1 cellular context compared by ENCODE assay signal in the genomic region with DNA sequence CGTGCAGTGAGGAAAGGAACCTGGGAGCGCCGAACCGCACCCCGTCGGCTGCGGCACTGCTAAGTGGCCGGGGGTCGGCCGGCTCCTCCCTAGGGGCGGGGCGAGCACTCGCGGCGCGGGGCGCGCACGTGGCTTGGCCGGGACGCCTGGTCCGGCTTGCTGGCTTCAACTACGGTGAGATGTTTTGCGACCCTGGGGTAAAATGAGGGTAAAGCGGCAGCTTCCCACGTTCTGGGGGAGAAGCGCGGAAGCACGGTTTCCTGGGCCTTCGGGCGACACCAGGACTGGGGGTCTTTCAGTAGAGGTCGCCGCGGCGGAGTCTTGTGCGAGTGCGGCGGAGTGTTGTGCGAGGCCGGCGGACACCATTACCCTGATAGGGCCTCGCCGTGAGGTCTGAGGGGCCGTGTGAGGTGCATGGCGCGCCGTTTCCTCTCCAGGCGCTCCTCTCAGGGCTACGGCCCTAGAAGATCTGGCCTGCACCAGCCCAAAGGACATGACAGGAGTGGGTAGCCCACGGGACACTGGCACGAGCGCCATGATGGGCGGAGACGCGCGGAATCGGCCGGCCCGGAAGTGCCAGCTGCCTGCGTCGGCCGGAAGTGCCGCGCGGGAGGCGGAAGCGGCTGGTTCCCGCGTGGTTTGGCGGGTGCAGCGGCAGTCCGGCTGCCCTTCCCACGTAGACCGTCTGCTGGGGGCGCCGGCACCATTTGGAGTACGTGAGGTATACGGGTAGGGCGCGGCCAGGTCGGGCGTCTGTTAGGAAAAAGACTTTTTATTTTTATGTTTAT.
TF ChIP-seq lines count a peak whose summit lies in the region.

A gene with protein sequence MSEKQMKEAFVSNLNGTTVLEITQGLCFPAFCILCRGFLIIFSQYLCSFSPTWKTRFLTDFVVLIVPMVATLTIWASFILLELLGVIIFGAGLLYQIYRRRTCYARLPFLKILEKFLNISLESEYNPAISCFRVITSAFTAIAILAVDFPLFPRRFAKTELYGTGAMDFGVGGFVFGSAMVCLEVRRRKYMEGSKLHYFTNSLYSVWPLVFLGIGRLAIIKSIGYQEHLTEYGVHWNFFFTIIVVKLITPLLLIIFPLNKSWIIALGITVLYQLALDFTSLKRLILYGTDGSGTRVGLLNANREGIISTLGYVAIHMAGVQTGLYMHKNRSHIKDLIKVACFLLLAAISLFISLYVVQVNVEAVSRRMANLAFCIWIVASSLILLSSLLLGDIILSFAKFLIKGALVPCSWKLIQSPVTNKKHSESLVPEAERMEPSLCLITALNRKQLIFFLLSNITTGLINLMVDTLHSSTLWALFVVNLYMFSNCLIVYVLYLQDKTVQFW (plus strand): TSS at position 107 of the 788 bp plus-strand sequence. CDS start 2,115 bp downstream, outside the sequence.

TF ChIP-seq in WTC11, 78 proteins besides CTCF, POLR2A, EP300 and RAD21 (continued from another document and continues in another):
- TF ChIP-seq, protein P1, sequence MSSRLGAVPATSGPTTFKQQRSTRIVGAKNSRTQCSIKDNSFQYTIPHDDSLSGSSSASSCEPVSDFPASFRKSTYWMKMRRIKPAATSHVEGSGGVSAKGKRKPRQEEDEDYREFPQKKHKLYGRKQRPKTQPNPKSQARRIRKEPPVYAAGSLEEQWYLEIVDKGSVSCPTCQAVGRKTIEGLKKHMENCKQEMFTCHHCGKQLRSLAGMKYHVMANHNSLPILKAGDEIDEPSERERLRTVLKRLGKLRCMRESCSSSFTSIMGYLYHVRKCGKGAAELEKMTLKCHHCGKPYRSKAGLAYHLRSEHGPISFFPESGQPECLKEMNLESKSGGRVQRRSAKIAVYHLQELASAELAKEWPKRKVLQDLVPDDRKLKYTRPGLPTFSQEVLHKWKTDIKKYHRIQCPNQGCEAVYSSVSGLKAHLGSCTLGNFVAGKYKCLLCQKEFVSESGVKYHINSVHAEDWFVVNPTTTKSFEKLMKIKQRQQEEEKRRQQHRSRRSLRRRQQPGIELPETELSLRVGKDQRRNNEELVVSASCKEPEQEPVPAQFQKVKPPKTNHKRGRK (CRISPR knock-in tag; IDR thresholded peaks at IDR 0.05; ENCODE audit: borderline replicate concordance): 0 out of 2 replicates have a peak, but pooled peaks have one; percentile 32
- no peak for TF ChIP-seq NR3C1 (CRISPR knock-in tag; conservative IDR thresholded peaks at IDR 0.05; ENCODE audit: low read depth)
- 0 out of 2 replicates have a peak, but pooled peaks have one; percentile 79 for TF ChIP-seq IRF2 (CRISPR knock-in tag; IDR thresholded peaks at IDR 0.05; ENCODE audit: borderline replicate concordance, low read depth)
- no peak for TF ChIP-seq MXD4 (CRISPR knock-in tag; IDR thresholded peaks at IDR 0.05; ENCODE audit: borderline replicate concordance)
- TF ChIP-seq, protein P2, sequence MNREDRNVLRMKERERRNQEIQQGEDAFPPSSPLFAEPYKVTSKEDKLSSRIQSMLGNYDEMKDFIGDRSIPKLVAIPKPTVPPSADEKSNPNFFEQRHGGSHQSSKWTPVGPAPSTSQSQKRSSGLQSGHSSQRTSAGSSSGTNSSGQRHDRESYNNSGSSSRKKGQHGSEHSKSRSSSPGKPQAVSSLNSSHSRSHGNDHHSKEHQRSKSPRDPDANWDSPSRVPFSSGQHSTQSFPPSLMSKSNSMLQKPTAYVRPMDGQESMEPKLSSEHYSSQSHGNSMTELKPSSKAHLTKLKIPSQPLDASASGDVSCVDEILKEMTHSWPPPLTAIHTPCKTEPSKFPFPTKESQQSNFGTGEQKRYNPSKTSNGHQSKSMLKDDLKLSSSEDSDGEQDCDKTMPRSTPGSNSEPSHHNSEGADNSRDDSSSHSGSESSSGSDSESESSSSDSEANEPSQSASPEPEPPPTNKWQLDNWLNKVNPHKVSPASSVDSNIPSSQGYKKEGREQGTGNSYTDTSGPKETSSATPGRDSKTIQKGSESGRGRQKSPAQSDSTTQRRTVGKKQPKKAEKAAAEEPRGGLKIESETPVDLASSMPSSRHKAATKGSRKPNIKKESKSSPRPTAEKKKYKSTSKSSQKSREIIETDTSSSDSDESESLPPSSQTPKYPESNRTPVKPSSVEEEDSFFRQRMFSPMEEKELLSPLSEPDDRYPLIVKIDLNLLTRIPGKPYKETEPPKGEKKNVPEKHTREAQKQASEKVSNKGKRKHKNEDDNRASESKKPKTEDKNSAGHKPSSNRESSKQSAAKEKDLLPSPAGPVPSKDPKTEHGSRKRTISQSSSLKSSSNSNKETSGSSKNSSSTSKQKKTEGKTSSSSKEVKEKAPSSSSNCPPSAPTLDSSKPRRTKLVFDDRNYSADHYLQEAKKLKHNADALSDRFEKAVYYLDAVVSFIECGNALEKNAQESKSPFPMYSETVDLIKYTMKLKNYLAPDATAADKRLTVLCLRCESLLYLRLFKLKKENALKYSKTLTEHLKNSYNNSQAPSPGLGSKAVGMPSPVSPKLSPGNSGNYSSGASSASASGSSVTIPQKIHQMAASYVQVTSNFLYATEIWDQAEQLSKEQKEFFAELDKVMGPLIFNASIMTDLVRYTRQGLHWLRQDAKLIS (CRISPR knock-in tag; IDR thresholded peaks at IDR 0.05; ENCODE audit: borderline replicate concordance): no peak
- TF ChIP-seq HMGA2 (CRISPR knock-in tag; IDR thresholded peaks at IDR 0.05): no peak
- no peak for TF ChIP-seq PRRX2 (CRISPR knock-in tag; IDR thresholded peaks at IDR 0.05)
- TF ChIP-seq FOXK1 (CRISPR knock-in tag; IDR thresholded peaks at IDR 0.05): peak; percentile 75
- TF ChIP-seq GRHL2 (CRISPR knock-in tag; IDR thresholded peaks at IDR 0.05; ENCODE audit: insufficient replicate concordance, severe bottlenecking): no peak
- no peak for TF ChIP-seq EMX1 (CRISPR knock-in tag; IDR thresholded peaks at IDR 0.05)
- TF ChIP-seq ZBTB21 (CRISPR knock-in tag; IDR thresholded peaks at IDR 0.05; ENCODE audit: borderline replicate concordance): 0 out of 2 replicates have a peak, but pooled peaks have one; percentile 57
- TF ChIP-seq TEAD4 (CRISPR knock-in tag; IDR thresholded peaks at IDR 0.05): 0 out of 2 replicates have a peak, but pooled peaks have one; percentile 35
- TF ChIP-seq, protein P3, sequence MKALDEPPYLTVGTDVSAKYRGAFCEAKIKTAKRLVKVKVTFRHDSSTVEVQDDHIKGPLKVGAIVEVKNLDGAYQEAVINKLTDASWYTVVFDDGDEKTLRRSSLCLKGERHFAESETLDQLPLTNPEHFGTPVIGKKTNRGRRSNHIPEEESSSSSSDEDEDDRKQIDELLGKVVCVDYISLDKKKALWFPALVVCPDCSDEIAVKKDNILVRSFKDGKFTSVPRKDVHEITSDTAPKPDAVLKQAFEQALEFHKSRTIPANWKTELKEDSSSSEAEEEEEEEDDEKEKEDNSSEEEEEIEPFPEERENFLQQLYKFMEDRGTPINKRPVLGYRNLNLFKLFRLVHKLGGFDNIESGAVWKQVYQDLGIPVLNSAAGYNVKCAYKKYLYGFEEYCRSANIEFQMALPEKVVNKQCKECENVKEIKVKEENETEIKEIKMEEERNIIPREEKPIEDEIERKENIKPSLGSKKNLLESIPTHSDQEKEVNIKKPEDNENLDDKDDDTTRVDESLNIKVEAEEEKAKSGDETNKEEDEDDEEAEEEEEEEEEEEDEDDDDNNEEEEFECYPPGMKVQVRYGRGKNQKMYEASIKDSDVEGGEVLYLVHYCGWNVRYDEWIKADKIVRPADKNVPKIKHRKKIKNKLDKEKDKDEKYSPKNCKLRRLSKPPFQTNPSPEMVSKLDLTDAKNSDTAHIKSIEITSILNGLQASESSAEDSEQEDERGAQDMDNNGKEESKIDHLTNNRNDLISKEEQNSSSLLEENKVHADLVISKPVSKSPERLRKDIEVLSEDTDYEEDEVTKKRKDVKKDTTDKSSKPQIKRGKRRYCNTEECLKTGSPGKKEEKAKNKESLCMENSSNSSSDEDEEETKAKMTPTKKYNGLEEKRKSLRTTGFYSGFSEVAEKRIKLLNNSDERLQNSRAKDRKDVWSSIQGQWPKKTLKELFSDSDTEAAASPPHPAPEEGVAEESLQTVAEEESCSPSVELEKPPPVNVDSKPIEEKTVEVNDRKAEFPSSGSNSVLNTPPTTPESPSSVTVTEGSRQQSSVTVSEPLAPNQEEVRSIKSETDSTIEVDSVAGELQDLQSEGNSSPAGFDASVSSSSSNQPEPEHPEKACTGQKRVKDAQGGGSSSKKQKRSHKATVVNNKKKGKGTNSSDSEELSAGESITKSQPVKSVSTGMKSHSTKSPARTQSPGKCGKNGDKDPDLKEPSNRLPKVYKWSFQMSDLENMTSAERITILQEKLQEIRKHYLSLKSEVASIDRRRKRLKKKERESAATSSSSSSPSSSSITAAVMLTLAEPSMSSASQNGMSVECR (CRISPR knock-in tag; IDR thresholded peaks at IDR 0.05; ENCODE audit: borderline replicate concordance): peak; percentile 93
- TF ChIP-seq CREB1 (CRISPR knock-in tag; IDR thresholded peaks at IDR 0.05): peak; percentile 29; the same call in 1 of the 2 replicates
- TF ChIP-seq, protein P4, sequence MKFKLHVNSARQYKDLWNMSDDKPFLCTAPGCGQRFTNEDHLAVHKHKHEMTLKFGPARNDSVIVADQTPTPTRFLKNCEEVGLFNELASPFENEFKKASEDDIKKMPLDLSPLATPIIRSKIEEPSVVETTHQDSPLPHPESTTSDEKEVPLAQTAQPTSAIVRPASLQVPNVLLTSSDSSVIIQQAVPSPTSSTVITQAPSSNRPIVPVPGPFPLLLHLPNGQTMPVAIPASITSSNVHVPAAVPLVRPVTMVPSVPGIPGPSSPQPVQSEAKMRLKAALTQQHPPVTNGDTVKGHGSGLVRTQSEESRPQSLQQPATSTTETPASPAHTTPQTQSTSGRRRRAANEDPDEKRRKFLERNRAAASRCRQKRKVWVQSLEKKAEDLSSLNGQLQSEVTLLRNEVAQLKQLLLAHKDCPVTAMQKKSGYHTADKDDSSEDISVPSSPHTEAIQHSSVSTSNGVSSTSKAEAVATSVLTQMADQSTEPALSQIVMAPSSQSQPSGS (CRISPR knock-in tag; IDR thresholded peaks at IDR 0.05; ENCODE audit: borderline replicate concordance, low read depth): no peak
- TF ChIP-seq SOX15 (CRISPR knock-in tag; IDR thresholded peaks at IDR 0.05): no peak
- TF ChIP-seq ZNF219 (CRISPR knock-in tag; IDR thresholded peaks at IDR 0.05; ENCODE audit: borderline replicate concordance): peak; percentile 90; the same call in 1 of the 2 replicates
- TF ChIP-seq ZNF121 (CRISPR knock-in tag; IDR thresholded peaks at IDR 0.05): no peak
- 0 out of 2 replicates have a peak, but pooled peaks have one; percentile 17 for TF ChIP-seq ZNF416 (CRISPR knock-in tag; IDR thresholded peaks at IDR 0.05)
- 0 out of 2 replicates have a peak, but pooled peaks have one; percentile 18 for TF ChIP-seq SMAD4 (CRISPR knock-in tag; IDR thresholded peaks at IDR 0.05)
- TF ChIP-seq ELF4 (CRISPR knock-in tag; IDR thresholded peaks at IDR 0.05; ENCODE audit: low read depth): 0 out of 2 replicates have a peak, but pooled peaks have one; percentile 17
- TF ChIP-seq, protein P5, sequence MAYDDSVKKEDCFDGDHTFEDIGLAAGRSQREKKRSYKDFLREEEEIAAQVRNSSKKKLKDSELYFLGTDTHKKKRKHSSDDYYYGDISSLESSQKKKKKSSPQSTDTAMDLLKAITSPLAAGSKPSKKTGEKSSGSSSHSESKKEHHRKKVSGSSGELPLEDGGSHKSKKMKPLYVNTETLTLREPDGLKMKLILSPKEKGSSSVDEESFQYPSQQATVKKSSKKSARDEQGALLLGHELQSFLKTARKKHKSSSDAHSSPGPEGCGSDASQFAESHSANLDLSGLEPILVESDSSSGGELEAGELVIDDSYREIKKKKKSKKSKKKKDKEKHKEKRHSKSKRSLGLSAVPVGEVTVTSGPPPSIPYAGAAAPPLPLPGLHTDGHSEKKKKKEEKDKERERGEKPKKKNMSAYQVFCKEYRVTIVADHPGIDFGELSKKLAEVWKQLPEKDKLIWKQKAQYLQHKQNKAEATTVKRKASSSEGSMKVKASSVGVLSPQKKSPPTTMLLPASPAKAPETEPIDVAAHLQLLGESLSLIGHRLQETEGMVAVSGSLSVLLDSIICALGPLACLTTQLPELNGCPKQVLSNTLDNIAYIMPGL (CRISPR knock-in tag; IDR thresholded peaks at IDR 0.05): no peak; the same call in 1 of the 2 replicates
- TF ChIP-seq, protein P6, sequence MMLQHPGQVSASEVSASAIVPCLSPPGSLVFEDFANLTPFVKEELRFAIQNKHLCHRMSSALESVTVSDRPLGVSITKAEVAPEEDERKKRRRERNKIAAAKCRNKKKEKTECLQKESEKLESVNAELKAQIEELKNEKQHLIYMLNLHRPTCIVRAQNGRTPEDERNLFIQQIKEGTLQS (CRISPR knock-in tag; conservative IDR thresholded peaks at IDR 0.05): peak; percentile 57; the same call in 1 of the 2 replicates
- TF ChIP-seq, protein P7, sequence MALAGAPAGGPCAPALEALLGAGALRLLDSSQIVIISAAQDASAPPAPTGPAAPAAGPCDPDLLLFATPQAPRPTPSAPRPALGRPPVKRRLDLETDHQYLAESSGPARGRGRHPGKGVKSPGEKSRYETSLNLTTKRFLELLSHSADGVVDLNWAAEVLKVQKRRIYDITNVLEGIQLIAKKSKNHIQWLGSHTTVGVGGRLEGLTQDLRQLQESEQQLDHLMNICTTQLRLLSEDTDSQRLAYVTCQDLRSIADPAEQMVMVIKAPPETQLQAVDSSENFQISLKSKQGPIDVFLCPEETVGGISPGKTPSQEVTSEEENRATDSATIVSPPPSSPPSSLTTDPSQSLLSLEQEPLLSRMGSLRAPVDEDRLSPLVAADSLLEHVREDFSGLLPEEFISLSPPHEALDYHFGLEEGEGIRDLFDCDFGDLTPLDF (CRISPR knock-in tag; IDR thresholded peaks at IDR 0.05): 0 out of 2 replicates have a peak, but pooled peaks have one; percentile 23
- TF ChIP-seq, protein P8, sequence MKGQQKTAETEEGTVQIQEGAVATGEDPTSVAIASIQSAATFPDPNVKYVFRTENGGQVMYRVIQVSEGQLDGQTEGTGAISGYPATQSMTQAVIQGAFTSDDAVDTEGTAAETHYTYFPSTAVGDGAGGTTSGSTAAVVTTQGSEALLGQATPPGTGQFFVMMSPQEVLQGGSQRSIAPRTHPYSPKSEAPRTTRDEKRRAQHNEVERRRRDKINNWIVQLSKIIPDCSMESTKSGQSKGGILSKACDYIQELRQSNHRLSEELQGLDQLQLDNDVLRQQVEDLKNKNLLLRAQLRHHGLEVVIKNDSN (CRISPR knock-in tag; IDR thresholded peaks at IDR 0.05): peak; percentile 77
- TF ChIP-seq NFYB (CRISPR knock-in tag; conservative IDR thresholded peaks at IDR 0.05; ENCODE audit: low read depth): 0 out of 2 replicates have a peak, but pooled peaks have one; percentile 24
- TF ChIP-seq, protein P9, sequence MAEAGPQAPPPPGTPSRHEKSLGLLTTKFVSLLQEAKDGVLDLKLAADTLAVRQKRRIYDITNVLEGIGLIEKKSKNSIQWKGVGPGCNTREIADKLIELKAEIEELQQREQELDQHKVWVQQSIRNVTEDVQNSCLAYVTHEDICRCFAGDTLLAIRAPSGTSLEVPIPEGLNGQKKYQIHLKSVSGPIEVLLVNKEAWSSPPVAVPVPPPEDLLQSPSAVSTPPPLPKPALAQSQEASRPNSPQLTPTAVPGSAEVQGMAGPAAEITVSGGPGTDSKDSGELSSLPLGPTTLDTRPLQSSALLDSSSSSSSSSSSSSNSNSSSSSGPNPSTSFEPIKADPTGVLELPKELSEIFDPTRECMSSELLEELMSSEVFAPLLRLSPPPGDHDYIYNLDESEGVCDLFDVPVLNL (CRISPR knock-in tag; IDR thresholded peaks at IDR 0.05; ENCODE audit: borderline replicate concordance, low read depth): peak; percentile 73
